In genomic region chr6:137869781-137870180, GRCh38 we compare ENCODE assay signal across 10 cellular contexts. TPM values are rescaled to one million over a fixed set of nuclear protein-coding genes. Genes with fewer than 3 reads are reported as not detected.
A peak's percentile ranks its signal among the peaks of the same experiment; 100 is the strongest.
DNase-seq lines count a peak whose midpoint lies in the region; ATAC-seq and TF ChIP-seq lines count a peak whose summit lies in the region.
"Had no signal": no experiment of that assay in that cellular context is flagged by ENCODE, and none has a peak within 500 bp of the region (broad histone marks: within the 10 kb centered on the region; RNA-seq: fewer than 3 reads in every experiment).

No MANE protein-coding gene starts in this region.

- POLR2A ChIA-PET in CD4-positive, alpha-beta memory T cell (lab: Charles Lee; ENCODE audit: partially characterized antibody) = interaction anchor here (0.7 to 9.3 kb wide), 14 partner anchors 14 to 867 kb away, joined by 3 to 134 read pairs (median 8); no protein-coding TSS in a partner anchor

- no peaks in the 10 kb centered on the region for H4K20me1 ChIP-seq in OCI-LY1 (ENCODE audit: insufficient read depth, low read length)

- no peaks in the 10 kb centered on the region for H3F3A ChIP-seq in OCI-LY1 (ENCODE audit: insufficient read depth, low read length)

- peak in 4 of 5 donors; percentile 46 to 56 (median 51) for DNase-seq in CD4-positive, alpha-beta memory T cell
- DNase-seq in neural crest cell (ENCODE audit: low read depth, low spot score) (no peak), left colon (no peak), hepatic stellate cell (ENCODE audit: low spot score) (no peak)
- DNase-seq: MV-4-11 had no signal

- H3K4me3 Mint-ChIP-seq in CD4-positive, alpha-beta memory T cell = peak overlapping the region; percentile 88 to 100 (median 96)
- peak overlapping the region; percentile 94 for H3K4me3 Mint-ChIP-seq in dendritic cell treated with granulocyte-macrophage colony-stimulating factor and Interleukin-4, amounts not matched to agents 40 ng/mL and 50 ng/mL, for 4 days
- H3K4me3 Mint-ChIP-seq in neural crest cell = peak overlapping the region; percentile 54

- TF ChIP-seq POLR2A in GM18505 (IDR thresholded peaks at IDR 0.05; ENCODE audit: borderline replicate concordance, extremely low read depth, insufficient read depth, insufficient read length) = no peak

- no peaks in the 10 kb centered on the region for H3K9me3 ChIP-seq in CD4-positive, alpha-beta memory T cell (ENCODE audit: control insufficient read depth in 1 of 2, low read length in 2 of 2)
- no peaks in the 10 kb centered on the region for H3K9me3 ChIP-seq in OCI-LY1 (ENCODE audit: low read length)
- H3K9me3 ChIP-seq: SJSA1 had no signal

- H3K79me2 ChIP-seq in OCI-LY1 (ENCODE audit: insufficient read depth, low read length) = no peaks in the 10 kb centered on the region

- H3K27ac ChIP-seq in CD4-positive, alpha-beta memory T cell (ENCODE audit: low read depth, low read length) = peak overlapping the region; percentile 99
- H3K27ac ChIP-seq in OCI-LY1 (ENCODE audit: low read depth, low read length, poor library complexity, severe bottlenecking) = no peak overlapping the region
- H3K27ac ChIP-seq: SJSA1 had no signal

- no peaks in the 10 kb centered on the region for H3K27me3 ChIP-seq in CD4-positive, alpha-beta memory T cell (ENCODE audit: insufficient read depth, low read length)
- H3K27me3 ChIP-seq in OCI-LY1 (ENCODE audit: insufficient read depth, low read length) = no peaks in the 10 kb centered on the region
- H3K27me3 ChIP-seq: SJSA1 had no signal

- H3K27me3 Mint-ChIP-seq in CD4-positive, alpha-beta memory T cell = peaks cover 0 to 4% of the 10 kb centered on the region in 2 donors
- H3K27me3 Mint-ChIP-seq in dendritic cell treated with granulocyte-macrophage colony-stimulating factor and Interleukin-4, amounts not matched to agents 40 ng/mL and 50 ng/mL, for 4 days = peaks cover 2% of the 10 kb centered on the region
- H3K27me3 Mint-ChIP-seq in neural crest cell (ENCODE audit: low read depth) = peaks cover 35% of the 10 kb centered on the region

- H3K4me1 ChIP-seq in CD4-positive, alpha-beta memory T cell (ENCODE audit: insufficient read depth, low read length) = peaks cover 59% of the 10 kb centered on the region
- peaks cover 69% of the 10 kb centered on the region for H3K4me1 ChIP-seq in OCI-LY1 (ENCODE audit: insufficient read depth, low read length, severe bottlenecking)

- H3K27ac Mint-ChIP-seq in CD4-positive, alpha-beta memory T cell = peak overlapping the region; percentile 93 to 99 (median 99)
- peak overlapping the region; percentile 96 for H3K27ac Mint-ChIP-seq in dendritic cell treated with granulocyte-macrophage colony-stimulating factor and Interleukin-4, amounts not matched to agents 40 ng/mL and 50 ng/mL, for 4 days
- H3K27ac Mint-ChIP-seq in neural crest cell (ENCODE audit: unreplicated experiment) = no peak overlapping the region

- peaks cover 0 to 3% (median 0%) of the 10 kb centered on the region in 8 donors for H3K9me3 Mint-ChIP-seq in CD4-positive, alpha-beta memory T cell
- no peaks in the 10 kb centered on the region for H3K9me3 Mint-ChIP-seq in dendritic cell treated with granulocyte-macrophage colony-stimulating factor and Interleukin-4, amounts not matched to agents 40 ng/mL and 50 ng/mL, for 4 days
- H3K9me3 Mint-ChIP-seq in neural crest cell = no peaks in the 10 kb centered on the region

- H3K4me3 ChIP-seq in CD4-positive, alpha-beta memory T cell (ENCODE audit: low read length in 2 of 2) = peak overlapping the region; percentile 78 to 93
- no peak overlapping the region for H3K4me3 ChIP-seq in OCI-LY1 (ENCODE audit: low read depth, low read length, poor library complexity, severe bottlenecking)
- H3K4me3 ChIP-seq: SJSA1 had no signal

- no peak overlapping the region for H3K9ac ChIP-seq in OCI-LY1 (ENCODE audit: low read length)

- H3K4me1 Mint-ChIP-seq in CD4-positive, alpha-beta memory T cell = peaks cover 43 to 88% (median 61%) of the 10 kb centered on the region in 4 donors
- peaks cover 63% of the 10 kb centered on the region for H3K4me1 Mint-ChIP-seq in dendritic cell treated with granulocyte-macrophage colony-stimulating factor and Interleukin-4, amounts not matched to agents 40 ng/mL and 50 ng/mL, for 4 days (ENCODE audit: low read depth)
- H3K4me1 Mint-ChIP-seq in neural crest cell = peaks cover 26% of the 10 kb centered on the region

- H3K9me2 ChIP-seq in OCI-LY1 (ENCODE audit: low read depth, low read length) = no peaks in the 10 kb centered on the region

- CTCF ChIA-PET in CD4-positive, alpha-beta memory T cell (lab: Charles Lee; ENCODE audit: partially characterized antibody) = interaction anchor here (1.0 to 8.1 kb wide), 18 partner anchors 12 to 236 kb away, joined by 3 to 97 read pairs (median 10); no protein-coding TSS in a partner anchor

- peak overlapping the region; percentile 33; the same call in 1 of the 2 replicates for H3K4me2 ChIP-seq in OCI-LY1 (ENCODE audit: low read length)

- H3K36me3 Mint-ChIP-seq in CD4-positive, alpha-beta memory T cell = peaks cover 41 to 81% of the 10 kb centered on the region in 2 donors
- H3K36me3 Mint-ChIP-seq in dendritic cell treated with granulocyte-macrophage colony-stimulating factor and Interleukin-4, amounts not matched to agents 40 ng/mL and 50 ng/mL, for 4 days (ENCODE audit: low read depth) = peaks cover 65% of the 10 kb centered on the region
- H3K36me3 Mint-ChIP-seq in neural crest cell (ENCODE audit: low read depth) = peaks cover 5% of the 10 kb centered on the region

- peaks cover 28% of the 10 kb centered on the region for H3K36me3 ChIP-seq in CD4-positive, alpha-beta memory T cell (ENCODE audit: insufficient read depth, low read length)
- peaks cover 11% of the 10 kb centered on the region; the same call in 1 of the 2 replicates for H3K36me3 ChIP-seq in OCI-LY1 (ENCODE audit: insufficient read depth, low read length)

- H2AFZ ChIP-seq in OCI-LY1 (ENCODE audit: low read length) = no peak overlapping the region

- intact Hi-C loops in CD4-positive, alpha-beta memory T cell (cut with micrococcal nuclease) = loop anchor here (1.0 to 2.0 kb wide), 5 partner anchors 9 to 239 kb away; no protein-coding TSS in a partner anchor
- intact Hi-C loops in dendritic cell treated with granulocyte-macrophage colony-stimulating factor and Interleukin-4, amounts not matched to agents 40 ng/mL and 50 ng/mL, for 4 days (cut with micrococcal nuclease) = loop anchor here (2.0 to 5.0 kb wide), 3 partner anchors 58 to 77 kb away; no protein-coding TSS in a partner anchor
- intact Hi-C loops in left colon (cut with DNase I, micrococcal nuclease) = loop anchor here in 1 of 2 donors (5.0 to 10.0 kb wide), 4 partner anchors 65 to 245 kb away; no protein-coding TSS in a partner anchor

- TF ChIP-seq CTCF in OCI-LY1 (IDR thresholded peaks at IDR 0.05; ENCODE audit: low read length) (no peak), neural crest cell (conservative IDR thresholded peaks at IDR 0.05) (no peak)

- ATAC-seq in left colon (no peak), GM18505 (IDR thresholded peaks at IDR 0.05; ENCODE audit: unreplicated experiment) (no peak), HG02884 (IDR thresholded peaks at IDR 0.05; ENCODE audit: unreplicated experiment) (no peak)

RNA-seq across cellular contexts. Expression of gene TNFAIP3, which starts 2.7 kb away (rescaled TPM):
- total RNA-seq in CD4-positive, alpha-beta memory T cell = 100 to 1,000 TPM; 145 to 165 TPM
- polyA plus RNA-seq in CD4-positive, alpha-beta memory T cell = 100 to 1,000 TPM; 112 to 318 TPM
- 2.9 TPM in 2 replicates for total RNA-seq in neural crest cell
- 10 to 100 TPM; 36.1 to 45.7 TPM for total RNA-seq in left colon

Comparison
In these comparisons a context has a peak if more than half of its experiments do, and no peak if none do; other contexts are left out.
1. DNase-seq: peak in CD4-positive, alpha-beta memory T cell (4 of 5); none in neural crest cell (single experiment), left colon (0 of 2) and hepatic stellate cell (single experiment).
2. Peak in every context shown above with its lines, with median percentiles within 50 percentile points of each other: H3K4me3 Mint-ChIP-seq.